ENCODE assay signal across 11 cellular contexts in the genomic region with DNA sequence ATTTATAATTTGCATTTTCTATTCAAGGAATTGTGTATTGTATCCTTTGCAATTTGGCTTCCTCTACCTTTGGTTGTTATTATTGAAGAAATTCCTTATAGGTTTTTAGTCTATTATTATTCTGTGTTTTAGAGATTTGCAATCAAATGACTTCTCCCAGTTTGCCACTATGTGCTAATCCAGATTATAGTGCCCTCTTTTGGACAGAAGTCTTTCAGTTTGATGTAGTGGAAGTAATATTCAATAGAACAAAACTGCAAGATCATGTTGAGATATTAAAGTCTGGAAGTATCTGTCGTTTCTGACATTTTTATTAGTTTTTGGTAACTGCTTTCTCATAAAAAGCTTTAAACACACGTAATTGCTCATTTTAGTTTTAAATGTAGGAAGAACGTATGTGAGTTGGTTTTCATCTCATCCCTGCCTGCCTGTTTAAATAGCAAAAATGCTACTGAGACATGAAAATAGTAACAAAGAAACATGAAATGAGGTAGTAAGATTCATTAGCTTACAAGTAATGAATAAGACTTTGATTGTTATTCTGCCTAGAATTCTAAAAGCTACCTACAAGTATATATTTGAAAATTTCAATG.
A peak's percentile ranks its signal among the peaks of the same experiment; 100 is the strongest.
DNase-seq lines count a peak whose midpoint lies in the region; ATAC-seq, FAIRE-seq and TF ChIP-seq lines count a peak whose summit lies in the region.
"Had no signal": no experiment of that assay in that cellular context is flagged by ENCODE, and none has a peak within 500 bp of the region (broad histone marks: within the 10 kb centered on the region; RNA-seq: fewer than 3 reads in every experiment).

No MANE protein-coding gene starts in this region.

- H3K27me3 ChIP-seq in SU-DHL-6 (ENCODE audit: low read length) = no peaks in the 10 kb centered on the region
- H3K27me3 ChIP-seq in effector memory CD4-positive, alpha-beta T cell (replicated peaks; ENCODE audit: control insufficient read depth, insufficient read depth, low read length, poor library complexity, severe bottlenecking) = no peaks in the 10 kb centered on the region

- H3K4me1 ChIP-seq in effector memory CD4-positive, alpha-beta T cell (ENCODE audit: control insufficient read depth, insufficient read depth, low read length, poor library complexity, severe bottlenecking) = no peaks in the 10 kb centered on the region

- H3K4me3 Mint-ChIP-seq in activated CD8-positive, alpha-beta memory T cell treated with anti-CD3 and anti-CD28 coated beads, Interleukin-2, amount 10 ng/mL, durations not matched to agents 7 days and 5 days = no peak overlapping the region

- H3K4me2 ChIP-seq in SU-DHL-6 (ENCODE audit: low read depth, low read length, poor library complexity, severe bottlenecking) = no peak overlapping the region

- TF ChIP-seq CTCF in AG09319 (IDR thresholded peaks at IDR 0.05; ENCODE audit: low read depth, low read length) (peak; percentile 43), GM20000 (IDR thresholded peaks at IDR 0.05; ENCODE audit: extremely low read depth, missing control alignments) (peak; percentile 9), SU-DHL-6 (IDR thresholded peaks at IDR 0.05; ENCODE audit: insufficient read depth, low read length, poor library complexity, severe bottlenecking) (peak; percentile 49)

- H3K27ac ChIP-seq in SU-DHL-6 (ENCODE audit: low read depth, low read length) = no peak overlapping the region
- H3K27ac ChIP-seq in effector memory CD4-positive, alpha-beta T cell (ENCODE audit: insufficient read depth, low read length, poor library complexity, severe bottlenecking) = no peak overlapping the region

- no peaks in the 10 kb centered on the region for H4K20me1 ChIP-seq in SU-DHL-6 (ENCODE audit: low read depth, low read length)

- H3K9me2 ChIP-seq in SU-DHL-6 (replicated peaks; ENCODE audit: insufficient read depth, low read length) = no peaks in the 10 kb centered on the region

- peaks cover 50% of the 10 kb centered on the region for H3K36me3 ChIP-seq in SU-DHL-6 (ENCODE audit: low read length)
- peaks cover 67% of the 10 kb centered on the region for H3K36me3 ChIP-seq in effector memory CD4-positive, alpha-beta T cell (ENCODE audit: control insufficient read depth, insufficient read depth, low read length)

- no peak overlapping the region for H3K4me3 ChIP-seq in SU-DHL-6 (ENCODE audit: insufficient read depth, low read length, poor library complexity, severe bottlenecking)
- H3K4me3 ChIP-seq in effector memory CD4-positive, alpha-beta T cell (ENCODE audit: insufficient read depth, low read depth, low read length, poor library complexity, severe bottlenecking) = no peak overlapping the region

- no peaks in the 10 kb centered on the region for H3K9me3 ChIP-seq in SU-DHL-6 (ENCODE audit: insufficient read depth, low read length)
- H3K9me3 ChIP-seq in effector memory CD4-positive, alpha-beta T cell (ENCODE audit: control insufficient read depth, low read length) = no peaks in the 10 kb centered on the region

- peak; percentile 56 for FAIRE-seq in islet of Langerhans (lab: Jason Lieb, UNC)

- H3K9me3 Mint-ChIP-seq in activated CD8-positive, alpha-beta memory T cell treated with anti-CD3 and anti-CD28 coated beads, Interleukin-2, amount 10 ng/mL, durations not matched to agents 7 days and 5 days (ENCODE audit: low read depth) = no peaks in the 10 kb centered on the region

- H3K36me3 Mint-ChIP-seq in activated CD8-positive, alpha-beta memory T cell treated with anti-CD3 and anti-CD28 coated beads, Interleukin-2, amount 10 ng/mL, durations not matched to agents 7 days and 5 days = peaks cover 64% of the 10 kb centered on the region

- H3K4me1 Mint-ChIP-seq in activated CD8-positive, alpha-beta memory T cell treated with anti-CD3 and anti-CD28 coated beads, Interleukin-2, amount 10 ng/mL, durations not matched to agents 7 days and 5 days = peaks cover 14% of the 10 kb centered on the region

- no peaks in the 10 kb centered on the region for H3K79me2 ChIP-seq in SU-DHL-6 (ENCODE audit: insufficient read depth, low read length)

- H2AFZ ChIP-seq in SU-DHL-6 (ENCODE audit: low read depth, low read length, severe bottlenecking) = no peak overlapping the region

- DNase-seq in AG09319 (ENCODE audit: extremely low read depth, low read depth) (no peak), GM20000 (ENCODE audit: low spot score) (no peak)
- no peak for DNase-seq in effector memory CD4-positive, alpha-beta T cell
- DNase-seq in activated CD8-positive, alpha-beta memory T cell treated with anti-CD3 and anti-CD28 coated beads, Interleukin-2, amount 10 ng/mL, durations not matched to agents 7 days and 5 days = no peak
- DNase-seq: cerebellar nuclear complex, NCI-H526 treated with DMSO at 0.1 percent for 48 hours had no signal

- ATAC-seq in GM19035 (IDR thresholded peaks at IDR 0.05; ENCODE audit: unreplicated experiment) (no peak), HG03469 (IDR thresholded peaks at IDR 0.05; ENCODE audit: unreplicated experiment) (no peak)
- no peak for ATAC-seq in activated CD8-positive, alpha-beta memory T cell treated with anti-CD3 and anti-CD28 coated beads, Interleukin-2, amount 10 ng/mL, durations not matched to agents 7 days and 5 days
- ATAC-seq: sciatic nerve had no signal

- no peaks in the 10 kb centered on the region for H3K27me3 Mint-ChIP-seq in activated CD8-positive, alpha-beta memory T cell treated with anti-CD3 and anti-CD28 coated beads, Interleukin-2, amount 10 ng/mL, durations not matched to agents 7 days and 5 days

- peaks cover 21% of the 10 kb centered on the region; the same call in 1 of the 2 replicates for H3F3A ChIP-seq in SU-DHL-6 (ENCODE audit: insufficient read depth)

- H3K27ac Mint-ChIP-seq in activated CD8-positive, alpha-beta memory T cell treated with anti-CD3 and anti-CD28 coated beads, Interleukin-2, amount 10 ng/mL, durations not matched to agents 7 days and 5 days = no peak overlapping the region

- H3K9ac ChIP-seq in SU-DHL-6 (ENCODE audit: low read length) = no peak overlapping the region

- CTCF ChIA-PET in activated CD8-positive, alpha-beta memory T cell treated with anti-CD3 and anti-CD28 coated beads, Interleukin-2, amount 10 ng/mL, durations not matched to agents 7 days and 5 days (lab: Charles Lee) = interaction anchor here (0.8 to 1.5 kb wide), 4 partner anchors 10 to 111 kb away, joined by 3 to 4 read pairs (median 4); no protein-coding TSS in a partner anchor
